Comparison of ENCODE assay signal across 8 cellular contexts in genomic region chr6:18388252-18388651, GRCh38. TPM values are rescaled to one million over a fixed set of nuclear protein-coding genes. Genes with fewer than 3 reads are reported as not detected.
DNase-seq lines count a peak whose midpoint lies in the region; ATAC-seq and TF ChIP-seq lines count a peak whose summit lies in the region.

No MANE protein-coding gene starts in this region.

- H3K9me3 ChIP-seq in spleen: no peaks in the 10 kb centered on the region

- peak overlapping the region; percentile 54 to 78 (median 62) for H3K4me3 ChIP-seq in spleen

- no peak for ATAC-seq in T-cell (replicated peaks in 1 of 4)

- H3K4me1 ChIP-seq in spleen: peaks cover 0 to 69% (median 37%) of the 10 kb centered on the region in 6 donors

- intact Hi-C loops in spleen (cut with DNase I; ENCODE audit: low total_unique reads): no loop called here

- peak overlapping the region; percentile 63 to 92 (median 85) for H3K27ac ChIP-seq in spleen

- H3K27ac Mint-ChIP-seq in T-cell: peak overlapping the region; percentile 62 to 73
- H3K27ac Mint-ChIP-seq in glutamatergic neuron (ENCODE audit: unreplicated experiment): no peak overlapping the region

- peak; percentile 6 for DNase-seq in DMS153 treated with DMSO at 0.1 percent for 48 hours (lab: John Stamatoyannopoulos, UW; ENCODE audit: unreplicated experiment)
- DNase-seq in DMS153 (lab: John Stamatoyannopoulos, UW): no peak
- DNase-seq in T-cell: no peak
- no peak for DNase-seq in glutamatergic neuron
- no peak for DNase-seq in spleen
- no peak for DNase-seq in NCI-H146 (lab: John Stamatoyannopoulos, UW)
- no peak for DNase-seq in OCI-M2 (lab: John Stamatoyannopoulos, UW; ENCODE audit: unreplicated experiment)
- DNase-seq in NCI-H187 (lab: John Stamatoyannopoulos, UW): no peak

- TF ChIP-seq CTCF in glutamatergic neuron (IDR thresholded peaks at IDR 0.05; ENCODE audit: partially characterized antibody, unreplicated experiment): no peak
- TF ChIP-seq CTCF in spleen (IDR thresholded peaks at IDR 0.05 in 8 of 11, conservative IDR thresholded peaks at IDR 0.05 in 3 of 11): no peak

- TF ChIP-seq POLR2A in spleen (IDR thresholded peaks at IDR 0.05): no peak

- H3K9me3 Mint-ChIP-seq in T-cell (no peaks in the 10 kb centered on the region), glutamatergic neuron (ENCODE audit: unreplicated experiment) (peaks cover 5% of the 10 kb centered on the region)

- H3K4me3 Mint-ChIP-seq in T-cell (peak overlapping the region; percentile 99 to 100 (median 100)), glutamatergic neuron (ENCODE audit: unreplicated experiment) (peak overlapping the region; percentile 64)

- H3K4me1 Mint-ChIP-seq in T-cell (peaks cover 35 to 36% (median 36%) of the 10 kb centered on the region in 3 donors), glutamatergic neuron (ENCODE audit: low read depth, unreplicated experiment) (peaks cover 11% of the 10 kb centered on the region)

- 17 to 30% (median 20%) methylated on average over 3 of the region's 3 CpGs for WGBS in spleen, 5 donors

- CTCF ChIA-PET in T-cell (lab: Charles Lee): interaction anchor here in 1 of 2 donors (0.6 to 1.0 kb wide), 2 partner anchors 9 to 18 kb away, joined by 3 read pairs; no protein-coding TSS in a partner anchor

- peaks cover 0 to 4% (median 0%) of the 10 kb centered on the region in 7 donors for H3K27me3 ChIP-seq in spleen (replicated peaks in 1 of 7)

- POLR2A ChIA-PET in T-cell (lab: Charles Lee): no interaction called here

- peaks cover 0 to 15% (median 0%) of the 10 kb centered on the region in 6 donors for H3K36me3 ChIP-seq in spleen

- no peaks in the 10 kb centered on the region for H3K36me3 Mint-ChIP-seq in T-cell
- no peaks in the 10 kb centered on the region for H3K36me3 Mint-ChIP-seq in glutamatergic neuron (ENCODE audit: unreplicated experiment)

- H3K27me3 Mint-ChIP-seq in T-cell (peaks cover 0 to 2% of the 10 kb centered on the region in 2 donors), glutamatergic neuron (ENCODE audit: unreplicated experiment) (peaks cover 1% of the 10 kb centered on the region)

RNA-seq across cellular contexts. Expression of gene RNF144B, which starts 1.1 kb away (rescaled TPM):
- total RNA-seq in T-cell (1 to 10 TPM; 3.2 to 4.8 (median 4.3) TPM), glutamatergic neuron (ENCODE audit: unreplicated experiment) (not detected), spleen (10 to 100 TPM; 36.0 to 82.5 (median 53.7) TPM)
- 10 to 100 TPM in 2 of 3 donors, 1 to 10 TPM in 1; 6.5 to 13.3 (median 10.2) TPM for polyA plus RNA-seq in spleen

Comparison
In these comparisons a context has a peak if more than half of its experiments do, and no peak if none do; other contexts are left out.
1. RNA of gene RNF144B, which starts 1.1 kb away (total RNA-seq): 36.0 to 82.5 TPM in spleen; 3.2 to 4.8 TPM in T-cell and not detected in glutamatergic neuron (single experiment); every median in the first group is over 4 times any median in the second.